Comparison of ENCODE assay signal across 18 cellular contexts in genomic region chr13:62324842-62325241, GRCh38.
DNase-seq lines count a peak whose midpoint lies in the region; ATAC-seq, FAIRE-seq and TF ChIP-seq lines count a peak whose summit lies in the region.
"Had no signal": no experiment of that assay in that cellular context is flagged by ENCODE, and none has a peak within 500 bp of the region (broad histone marks: within the 10 kb centered on the region; RNA-seq: fewer than 3 reads in every experiment).

No MANE protein-coding gene starts in this region.

- intact Hi-C loops in pancreas (cut with DNase I): no loop called here
- intact Hi-C loops in mammary epithelial cell (cut with micrococcal nuclease): no loop called here

- H3K4me2 ChIP-seq in mammary epithelial cell (ENCODE audit: insufficient read depth, low read depth, low read length): no peak overlapping the region
- H3K4me2 ChIP-seq: BLaER1 had no signal

- H3K4me1 ChIP-seq in pancreas: peaks cover 0 to 10% (median 0%) of the 10 kb centered on the region in 3 donors
- H3K4me1 ChIP-seq in mammary epithelial cell (ENCODE audit: insufficient read depth, low read length): no peaks in the 10 kb centered on the region
- H3K4me1 ChIP-seq: HAP-1 had no signal

- no peak for DNase-seq in pancreas
- no peak for DNase-seq in NCI-H2081 (lab: John Stamatoyannopoulos, UW)
- no peak for DNase-seq in mammary epithelial cell
- DNase-seq in SKM-1 treated with dmso at 0.1 percent for 144 hours (lab: John Stamatoyannopoulos, UW; ENCODE audit: unreplicated experiment): no peak
- DNase-seq: CD4-positive, alpha-beta T cell; CD8-positive, alpha-beta memory T cell; DMS 273 treated with DMSO at 0.1 percent for 48 hours; DMS79; GOT3; HFFc6 had no signal

- H3K4me3 ChIP-seq in pancreas (no peak overlapping the region), mammary epithelial cell (replicated peaks in 1 of 3; ENCODE audit: insufficient read depth in 1 of 3, low read depth in 2 of 3, low read length in 3 of 3) (no peak overlapping the region)
- H3K4me3 ChIP-seq: BLaER1, HAP-1 had no signal

- H3K9me3 ChIP-seq in pancreas (no peaks in the 10 kb centered on the region), mammary epithelial cell (replicated peaks; ENCODE audit: insufficient read depth, low read length) (no peaks in the 10 kb centered on the region)
- H3K9me3 ChIP-seq: BLaER1, HAP-1 had no signal

- no TSS peak for BruUV-seq in mammary epithelial cell (replicated peaks; lab: Mats Ljungman, UMichigan)

- H3K27ac ChIP-seq in pancreas (no peak overlapping the region), mammary epithelial cell (ENCODE audit: insufficient read depth, low read depth, low read length) (no peak overlapping the region)
- H3K27ac ChIP-seq: BLaER1, C4-2B had no signal

- 32 to 36% methylated on average over 1 of the region's 1 CpG for WGBS in pancreas, 2 donors
- 0% methylated on average over 1 of the region's 1 CpG for WGBS in mammary epithelial cell (ENCODE audit: low coverage, missing lambda C conversion rate)

- no peak for ATAC-seq in pancreas

- H3K27me3 ChIP-seq in pancreas: no peaks in the 10 kb centered on the region
- no peaks in the 10 kb centered on the region for H3K27me3 ChIP-seq in mammary epithelial cell (ENCODE audit: insufficient read depth, low read length)
- H3K27me3 ChIP-seq: BLaER1 had no signal

- H3K79me2 ChIP-seq in mammary epithelial cell (ENCODE audit: insufficient read depth, low read length): no peaks in the 10 kb centered on the region

- H2AFZ ChIP-seq in mammary epithelial cell (ENCODE audit: low read depth, low read length): no peak overlapping the region

- no peaks in the 10 kb centered on the region for H3K36me3 ChIP-seq in pancreas
- H3K36me3 ChIP-seq in mammary epithelial cell (ENCODE audit: insufficient read depth, low read length): no peaks in the 10 kb centered on the region
- H3K36me3 ChIP-seq: BLaER1, HAP-1 had no signal

- no peaks in the 10 kb centered on the region for H4K20me1 ChIP-seq in mammary epithelial cell (ENCODE audit: insufficient read depth, low read length)
- H4K20me1 ChIP-seq: BLaER1 had no signal

- H3K9ac ChIP-seq in mammary epithelial cell (ENCODE audit: insufficient read depth, low read length): no peak overlapping the region
- H3K9ac ChIP-seq: BLaER1 had no signal

- CTCF ChIA-PET in mammary epithelial cell (lab: Charles Lee; ENCODE audit: low non-redundant PET): no interaction called here

- dilution Hi-C loops in mammary epithelial cell (cut with HindIII; ENCODE audit: low sequenced_read_pairs): no loop called here

- TF ChIP-seq CTCF in pancreas (IDR thresholded peaks at IDR 0.05): no peak
- TF ChIP-seq CTCF in mammary epithelial cell (conservative IDR thresholded peaks at IDR 0.05 in 1 of 2, IDR thresholded peaks at IDR 0.05 in 1 of 2; ENCODE audit: extremely low read depth in 1 of 2, insufficient read depth in 1 of 2, low read depth in 1 of 2, low read length in 2 of 2): no peak

- FAIRE-seq in TTC549 (lab: Jason Lieb, UNC) (peak; percentile 76), endometrium (lab: Jason Lieb, UNC) (peak; percentile 79), pancreas (lab: Jason Lieb, UNC) (peak; percentile 53)
- FAIRE-seq: D721Med, GM12892, H54 had no signal

- in situ Hi-C loops in mammary epithelial cell (cut with MboI; ENCODE audit: low sequenced_read_pairs in 2 of 2): no loop called here
